Comparison of ENCODE assay signal across 2 cellular contexts in genomic region chr10:70704211-70704610, GRCh38.
TF ChIP-seq lines count a peak whose summit lies in the region.

No MANE protein-coding gene starts in this region.

TF ChIP-seq in GM12891, 5 proteins besides CTCF, POLR2A, EP300 and RAD21:
- TF ChIP-seq POLR2AphosphoS5 (IDR thresholded peaks at IDR 0.05; ENCODE audit: low read depth, low read length) (no peak), PAX5 (IDR thresholded peaks at IDR 0.05; ENCODE audit: insufficient read depth, low read length, severe bottlenecking) (no peak), SPI1 (IDR thresholded peaks at IDR 0.05; ENCODE audit: low read depth, low read length) (no peak), POU2F2 (IDR thresholded peaks at IDR 0.05; ENCODE audit: low read depth, low read length) (no peak), TAF1 (IDR thresholded peaks at IDR 0.05; ENCODE audit: low read depth, low read length) (no peak)

TF ChIP-seq in GM12878, 131 proteins besides CTCF, POLR2A, EP300 and RAD21:
- TF ChIP-seq MEF2B (IDR thresholded peaks at IDR 0.05; ENCODE audit: partially characterized antibody, poor library complexity, severe bottlenecking), result no peak
- no peak for TF ChIP-seq RB1 (IDR thresholded peaks at IDR 0.05; ENCODE audit: borderline replicate concordance)
- TF ChIP-seq POU2F2 (IDR thresholded peaks at IDR 0.05; ENCODE audit: borderline replicate concordance, low read depth, low read length), result no peak
- no peak for TF ChIP-seq GATAD2B (conservative IDR thresholded peaks at IDR 0.05; ENCODE audit: low read depth)
- TF ChIP-seq NFIC (IDR thresholded peaks at IDR 0.05; ENCODE audit: low read depth, low read length), result no peak
- no peak for TF ChIP-seq E2F4 (IDR thresholded peaks at IDR 0.05; ENCODE audit: low read depth, low read length)
- TF ChIP-seq GABPA (IDR thresholded peaks at IDR 0.05; ENCODE audit: low read depth), result no peak
- no peak for TF ChIP-seq CREB1 (IDR thresholded peaks at IDR 0.05; ENCODE audit: low read depth)
- no peak for TF ChIP-seq CHD1 (IDR thresholded peaks at IDR 0.05; ENCODE audit: low read depth, low read length)
- TF ChIP-seq FOS (IDR thresholded peaks at IDR 0.05; ENCODE audit: borderline replicate concordance, extremely low read depth, insufficient read length), result no peak
- TF ChIP-seq STAT1 (conservative IDR thresholded peaks at IDR 0.05), result no peak
- no peak for TF ChIP-seq BACH1 (IDR thresholded peaks at IDR 0.05; ENCODE audit: borderline replicate concordance)
- no peak for TF ChIP-seq RAD51 (IDR thresholded peaks at IDR 0.05)
- no peak for TF ChIP-seq ZNF687 (IDR thresholded peaks at IDR 0.05)
- TF ChIP-seq SP1 (IDR thresholded peaks at IDR 0.05; ENCODE audit: low read depth, low read length), result no peak
